In the genomic region with DNA sequence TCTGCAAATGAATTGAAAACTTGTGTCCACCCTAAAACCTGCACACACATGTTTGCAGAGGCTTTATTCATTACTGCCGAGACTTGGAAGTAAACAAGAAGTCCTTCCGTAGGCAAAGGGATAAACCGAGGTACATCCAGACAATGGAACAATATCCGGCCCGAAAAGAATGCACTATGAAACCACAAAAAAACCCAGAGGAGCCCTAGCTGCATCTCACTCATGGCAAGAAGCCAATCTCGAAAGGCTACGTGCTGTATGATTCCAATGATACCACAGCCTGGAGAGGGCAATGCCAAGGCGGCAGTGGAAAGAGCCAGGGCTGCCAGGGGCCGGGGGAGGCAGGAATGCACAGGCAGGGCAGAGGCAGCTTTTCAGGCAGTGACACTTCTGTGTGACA, we compare ENCODE assay signal across 10 cellular contexts. TPM values are rescaled to one million over a fixed set of nuclear protein-coding genes. Genes with fewer than 3 reads are reported as not detected.
DNase-seq lines count a peak whose midpoint lies in the region; TF ChIP-seq lines count a peak whose summit lies in the region.
"Had no signal": no experiment of that assay in that cellular context is flagged by ENCODE, and none has a peak within 500 bp of the region (broad histone marks: within the 10 kb centered on the region; RNA-seq: fewer than 3 reads in every experiment).

No MANE protein-coding gene starts in this region.

- H3K4me3 ChIP-seq in ovary: no peak overlapping the region

- peaks cover 1% of the 10 kb centered on the region for H3K4me1 ChIP-seq in ovary (ENCODE audit: insufficient read depth)

- no peaks in the 10 kb centered on the region for H3K36me3 ChIP-seq in ovary

- H3K27ac ChIP-seq in ovary: no peak overlapping the region
- H3K27ac ChIP-seq: 22Rv1 had no signal

- DNase-seq in DMS 273 (lab: John Stamatoyannopoulos, UW; ENCODE audit: unreplicated experiment) (peak; percentile 19), DMS 273 treated with DMSO at 0.1 percent for 48 hours (lab: John Stamatoyannopoulos, UW) (no peak), NCI-H2107 (lab: John Stamatoyannopoulos, UW) (peak; percentile 66), dermis blood vessel endothelial cell (peak; percentile 66), ovary (peak in 4 of 5 donors; percentile 6 to 26 (median 14)), NCI-H1930 (lab: John Stamatoyannopoulos, UW) (no peak), NOMO-1 (lab: John Stamatoyannopoulos, UW; ENCODE audit: unreplicated experiment in 2 of 2) (no peak)
- DNase-seq in activated T-cell treated with anti-CD3 and anti-CD28 coated beads, Interleukin-2, amount 50 U/mL, for 1 hour: no peak
- DNase-seq: effector CD8-positive, alpha-beta T cell had no signal

- no peak for TF ChIP-seq POLR2A in ovary (IDR thresholded peaks at IDR 0.05)

- no peaks in the 10 kb centered on the region for H3K27me3 ChIP-seq in ovary

- TF ChIP-seq CTCF in ovary (IDR thresholded peaks at IDR 0.05): no peak

- 57 to 69% (median 61%) methylated on average over 9 of the region's 9 CpGs for WGBS in ovary, 3 donors

- H3K9me3 ChIP-seq in ovary: no peaks in the 10 kb centered on the region

- TF ChIP-seq EP300 in ovary (IDR thresholded peaks at IDR 0.05): no peak

- intact Hi-C loops in ovary (cut with DNase I): loop anchor here in 3 of 4 donors (5.0 to 10.0 kb wide), 2 partner anchors 47 to 49 kb away; a partner anchor contains a TSS

RNA-seq across cellular contexts. Expression of a gene that starts 3.2 kb away (rescaled TPM):
- total RNA-seq in dermis blood vessel endothelial cell (74.5 and 128 TPM in 2 replicates), ovary (100 to 1,000 TPM in 2 of 7 donors, 10 to 100 TPM in 5; 33.2 to 145 (median 86.7) TPM)
- 100 to 1,000 TPM in 1 of 2 donors, 10 to 100 TPM in 1; 21.7 to 106 TPM for polyA plus RNA-seq in ovary

RNA-seq across cellular contexts. Expression of a gene that starts 24.5 kb away (rescaled TPM):
- total RNA-seq in dermis blood vessel endothelial cell: not detected in 2 replicates
- total RNA-seq in ovary: 1 to 10 TPM in 4 of 7 donors, not detected in 3; 1.4 to 5.7 (median 2.0) TPM
- 1 to 10 TPM in 1 of 2 donors, under 1 TPM in 1; 0.22 to 9.0 TPM for polyA plus RNA-seq in ovary

RNA-seq across cellular contexts. Expression of a gene that starts 52.3 kb away (rescaled TPM):
- total RNA-seq in dermis blood vessel endothelial cell (not detected in 2 replicates), ovary (not detected)
- under 1 TPM in 1 of 2 donors, not detected in 1; 0.01 TPM for polyA plus RNA-seq in ovary

RNA-seq across cellular contexts. Expression of a gene that starts 53.7 kb away (rescaled TPM):
- total RNA-seq in dermis blood vessel endothelial cell (9.7 and 66.4 TPM in 2 replicates), ovary (1,000 to 10,000 TPM in 3 of 7 donors, 100 to 1,000 TPM in 4; 113 to 2,888 (median 765) TPM)
- 100 to 1,000 TPM; 315 to 601 TPM for polyA plus RNA-seq in ovary

Comparison
In these comparisons a context has a peak if more than half of its experiments do, and no peak if none do; other contexts are left out.
1. DNase-seq: peak in DMS 273 (single experiment), NCI-H2107 (single experiment), dermis blood vessel endothelial cell (single experiment) and ovary (4 of 5); none in DMS 273 treated with DMSO at 0.1 percent for 48 hours (single experiment), NCI-H1930 (0 of 2), activated T-cell treated with anti-CD3 and anti-CD28 coated beads, Interleukin-2, amount 50 U/mL, for 1 hour (single experiment) and NOMO-1 (0 of 2).